ENCODE assay signal across 18 cellular contexts in the genomic region with DNA sequence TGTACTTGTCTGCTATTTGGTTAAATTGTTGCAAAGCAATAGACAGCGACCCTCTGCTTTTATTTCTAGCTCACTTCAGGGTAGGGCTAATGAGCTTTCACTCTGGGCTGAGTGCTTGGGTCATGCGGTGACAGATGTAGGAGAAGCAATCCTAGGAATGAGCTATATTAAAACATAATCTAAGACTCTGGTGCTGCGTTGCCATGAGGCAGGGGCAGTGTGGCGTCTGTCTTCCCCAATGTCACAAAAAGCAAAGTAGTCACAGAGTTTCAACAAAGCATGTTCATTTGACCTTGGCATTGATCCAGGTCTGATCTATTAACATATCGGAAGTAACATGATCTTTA. TPM values are rescaled to one million over a fixed set of nuclear protein-coding genes. Genes with fewer than 3 reads are reported as not detected.
DNase-seq lines count a peak whose midpoint lies in the region; FAIRE-seq and TF ChIP-seq lines count a peak whose summit lies in the region.
"Had no signal": no experiment of that assay in that cellular context is flagged by ENCODE, and none has a peak within 500 bp of the region (broad histone marks: within the 10 kb centered on the region; RNA-seq: fewer than 3 reads in every experiment).

No MANE protein-coding gene starts in this region.

- no peak for TF ChIP-seq POLR2A in GM12892 (IDR thresholded peaks at IDR 0.05; ENCODE audit: low read depth, low read length)

- in situ Hi-C loops in G401 (cut with HindIII; ENCODE audit: low sequenced_read_pairs), result no loop called here

- FAIRE-seq in GM12892 (lab: Jason Lieb, UNC), result peak; percentile 70
- FAIRE-seq: A204.1 had no signal

- DNase-seq in NCI-H2227 (lab: John Stamatoyannopoulos, UW; ENCODE audit: unreplicated experiment), result peak; percentile 74
- DNase-seq in NCI-H2227 treated with DMSO at 0.1 percent for 48 hours (lab: John Stamatoyannopoulos, UW), result no peak
- no peak for DNase-seq in GM12892 (ENCODE audit: insufficient read length)
- DNase-seq in NCI-H82 (lab: John Stamatoyannopoulos, UW), result peak; percentile 82
- peak; percentile 9 for DNase-seq in myocyte (ENCODE audit: low read depth)
- no peak for DNase-seq in G401 (ENCODE audit: low spot score)
- DNase-seq in activated CD8-positive, alpha-beta memory T cell treated with anti-CD3 and anti-CD28 coated beads, Interleukin-2, amount 50 U/mL, for 48 hours, result no peak
- DNase-seq: Calu3; CD8-positive, alpha-beta memory T cell; GOT3; HCEC 1CT; Kasumi-1; MG63; NCI-H1417 treated with DMSO at 0.1 percent for 48 hours; NCI-H187; NCI-H226; NCI-H510A treated with DMSO at 0.1 percent for 48 hours had no signal

RNA-seq across cellular contexts. Expression of a gene that starts 55.5 kb away (rescaled TPM):
- 15.5 TPM for polyA plus RNA-seq in GM12892 (2012; ENCODE audit: missing spikeins)
- 27.3 and 52.0 TPM in 2 replicates for total RNA-seq in myocyte
- polyA plus RNA-seq in myocyte (2012), result 8.6 TPM
- 31.0 and 33.3 TPM in 2 replicates for total RNA-seq in G401 (2014; rRNA removed; shearing (Covaris generic))

Comparison
In these comparisons a context has a peak if more than half of its experiments do, and no peak if none do; other contexts are left out.
1. DNase-seq: peak in NCI-H2227 (single experiment), NCI-H82 (single experiment) and myocyte (single experiment); none in NCI-H2227 treated with DMSO at 0.1 percent for 48 hours (single experiment), GM12892 (single experiment), G401 (single experiment) and activated CD8-positive, alpha-beta memory T cell treated with anti-CD3 and anti-CD28 coated beads, Interleukin-2, amount 50 U/mL, for 48 hours (single experiment).